ENCODE assay signal across 17 cellular contexts in the genomic region with DNA sequence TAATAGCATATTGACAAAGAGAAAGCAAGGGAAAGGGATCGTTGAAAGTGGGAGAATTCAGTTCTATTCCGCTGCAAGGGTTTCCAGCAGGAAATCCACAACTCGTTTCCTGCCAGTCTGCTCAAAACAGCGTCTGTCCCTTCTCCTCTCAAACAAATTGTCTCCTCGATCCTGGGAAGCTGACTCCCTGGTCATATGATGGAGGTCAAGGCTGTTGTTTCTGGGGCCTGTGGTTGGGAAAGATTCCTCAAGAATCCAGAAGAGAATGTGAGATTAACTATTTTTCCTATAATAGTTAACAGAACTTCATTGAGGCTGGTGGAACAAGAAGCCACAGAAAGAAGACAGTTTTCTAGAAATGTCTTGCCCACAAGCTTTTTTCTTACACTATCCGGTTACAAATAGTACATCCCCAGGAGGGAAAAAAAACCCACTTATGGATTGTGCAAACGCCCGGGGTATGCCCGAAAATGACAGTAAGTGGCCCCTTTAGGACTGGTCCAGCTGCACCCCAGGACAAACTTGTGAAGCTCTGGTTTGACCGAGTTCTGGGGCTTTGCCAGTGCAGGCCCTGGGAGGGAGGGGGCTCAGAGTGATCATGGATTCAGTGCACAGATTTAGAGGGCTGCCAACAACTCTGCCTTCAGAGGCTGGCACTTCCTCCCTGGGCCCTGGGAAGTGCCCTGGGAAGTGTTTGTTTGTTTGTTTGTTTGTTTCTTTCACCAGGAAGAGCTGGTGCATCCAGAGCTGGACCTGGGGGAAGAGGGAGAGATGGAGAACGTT. TPM values are rescaled to one million over a fixed set of nuclear protein-coding genes. Genes with fewer than 3 reads are reported as not detected.
A peak's percentile ranks its signal among the peaks of the same experiment; 100 is the strongest.
DNase-seq lines count a peak whose midpoint lies in the region; ATAC-seq and TF ChIP-seq lines count a peak whose summit lies in the region.
"Had no signal": no experiment of that assay in that cellular context is flagged by ENCODE, and none has a peak within 500 bp of the region (broad histone marks: within the 10 kb centered on the region; RNA-seq: fewer than 3 reads in every experiment).

No MANE protein-coding gene starts in this region.

- H3K9me3 Mint-ChIP-seq in osteocyte (ENCODE audit: unreplicated experiment) = no peaks in the 10 kb centered on the region
- no peaks in the 10 kb centered on the region for H3K9me3 Mint-ChIP-seq in progenitor cell of endocrine pancreas (ENCODE audit: low read depth)

- H3K36me3 ChIP-seq in BJ (ENCODE audit: control insufficient read depth, insufficient read depth, low read length) = no peaks in the 10 kb centered on the region

- H3K36me3 Mint-ChIP-seq in osteocyte (ENCODE audit: unreplicated experiment) = no peaks in the 10 kb centered on the region
- no peaks in the 10 kb centered on the region for H3K36me3 Mint-ChIP-seq in progenitor cell of endocrine pancreas (ENCODE audit: insufficient read depth)
- H3K36me3 Mint-ChIP-seq: CD4-positive, CD25-positive, alpha-beta regulatory T cell had no signal

- no peaks in the 10 kb centered on the region; the same call in 1 of the 2 replicates for H3K27me3 ChIP-seq in BJ (ENCODE audit: control insufficient read depth, insufficient read depth, low read length)

- H3K4me3 Mint-ChIP-seq in osteocyte (ENCODE audit: unreplicated experiment) (peak overlapping the region; percentile 15), progenitor cell of endocrine pancreas (ENCODE audit: low read depth) (no peak overlapping the region)
- H3K4me3 Mint-ChIP-seq: activated CD8-positive, alpha-beta T cell treated with anti-CD3 and anti-CD28 coated beads, Interleukin-2, amount 10 ng/mL, durations not matched to agents 7 days and 5 days; CD4-positive, CD25-positive, alpha-beta regulatory T cell had no signal

- peak overlapping the region; percentile 79 for H3K27ac Mint-ChIP-seq in osteocyte (ENCODE audit: unreplicated experiment)
- H3K27ac Mint-ChIP-seq in progenitor cell of endocrine pancreas = no peak overlapping the region
- H3K27ac Mint-ChIP-seq: activated CD8-positive, alpha-beta T cell treated with anti-CD3 and anti-CD28 coated beads, Interleukin-2, amount 10 ng/mL, durations not matched to agents 7 days and 5 days; CD4-positive, CD25-positive, alpha-beta regulatory T cell had no signal

- H3K4me1 Mint-ChIP-seq in osteocyte (ENCODE audit: unreplicated experiment) (peaks cover 16% of the 10 kb centered on the region), progenitor cell of endocrine pancreas (ENCODE audit: low read depth) (peaks cover 14% of the 10 kb centered on the region)
- H3K4me1 Mint-ChIP-seq: CD4-positive, CD25-positive, alpha-beta regulatory T cell had no signal

- peak; percentile 30 for DNase-seq in BJ (ENCODE audit: low read depth)
- peak; percentile 26 for DNase-seq in astrocyte of the cerebellum (ENCODE audit: low read depth)
- peak; percentile 98 for DNase-seq in foreskin melanocyte
- DNase-seq in osteocyte (ENCODE audit: extremely low spot score, unreplicated experiment) = no peak
- no peak for DNase-seq in activated naive CD4-positive, alpha-beta T cell treated with Interleukin-2 at 50 U/mL for 16 hours
- no peak for DNase-seq in progenitor cell of endocrine pancreas (ENCODE audit: low spot score, unreplicated experiment)
- DNase-seq: activated CD8-positive, alpha-beta T cell treated with anti-CD3 and anti-CD28 coated beads, Interleukin-2, amount 10 ng/mL, durations not matched to agents 7 days and 5 days; activated gamma-delta T cell; CD4-positive, CD25-positive, alpha-beta regulatory T cell; cortex of kidney; left colon; NCI-H1930; NCI-H82; Right ventricle myocardium superior; stimulated activated CD4-positive, alpha-beta T cell treated with anti-CD3 and anti-CD28 coated beads, Interleukin-1b, Interleukin-23, amount 100 ng/mL, for 48 hours had no signal

- ATAC-seq in HG02885 (IDR thresholded peaks at IDR 0.05; ENCODE audit: poor library complexity, unreplicated experiment) (no peak), SK-N-SH treated with all-trans-retinoic acid at 6 μM for 48 hours (no peak)
- ATAC-seq: activated CD8-positive, alpha-beta T cell treated with anti-CD3 and anti-CD28 coated beads, Interleukin-2, amount 10 ng/mL, durations not matched to agents 7 days and 5 days; left colon had no signal

- H3K4me3 ChIP-seq in BJ (ENCODE audit: low read depth, low read length) = no peak overlapping the region
- no peak overlapping the region for H3K4me3 ChIP-seq in astrocyte of the cerebellum (ENCODE audit: low read depth, low read length)

- in situ Hi-C loops in astrocyte of the cerebellum (cut with HindIII; ENCODE audit: low sequenced_read_pairs) = no loop called here

- TF ChIP-seq CTCF in BJ (IDR thresholded peaks at IDR 0.05; ENCODE audit: insufficient read depth, low read depth, low read length) (no peak), astrocyte of the cerebellum (IDR thresholded peaks at IDR 0.05; ENCODE audit: low read depth, low read length, missing control alignments) (no peak), osteocyte (IDR thresholded peaks at IDR 0.05) (no peak), progenitor cell of endocrine pancreas (IDR thresholded peaks at IDR 0.05; ENCODE audit: unreplicated experiment) (no peak)

- POLR2A ChIA-PET in BJ (lab: Charles Lee) = no interaction called here

- CTCF ChIA-PET in BJ (lab: Yijun Ruan, JAX) = no interaction called here

- peaks cover 21% of the 10 kb centered on the region for H3K27me3 Mint-ChIP-seq in osteocyte (ENCODE audit: unreplicated experiment)
- peaks cover 89% of the 10 kb centered on the region for H3K27me3 Mint-ChIP-seq in progenitor cell of endocrine pancreas

TF ChIP-seq in SK-N-SH treated with all-trans-retinoic acid at 6 μM for 48 hours, 23 proteins besides CTCF, POLR2A, EP300 and RAD21 (continues in another document):
- TF ChIP-seq ZNF70 (CRISPR knock-in tag; IDR thresholded peaks at IDR 0.05) = no peak
- no peak for TF ChIP-seq ARNTL (CRISPR knock-in tag; IDR thresholded peaks at IDR 0.05; ENCODE audit: borderline replicate concordance, low read depth)
- TF ChIP-seq ZNF565 (CRISPR knock-in tag; conservative IDR thresholded peaks at IDR 0.05; ENCODE audit: low read depth) = no peak
- TF ChIP-seq RARB (CRISPR knock-in tag; IDR thresholded peaks at IDR 0.05) = no peak
- TF ChIP-seq, protein P1, sequence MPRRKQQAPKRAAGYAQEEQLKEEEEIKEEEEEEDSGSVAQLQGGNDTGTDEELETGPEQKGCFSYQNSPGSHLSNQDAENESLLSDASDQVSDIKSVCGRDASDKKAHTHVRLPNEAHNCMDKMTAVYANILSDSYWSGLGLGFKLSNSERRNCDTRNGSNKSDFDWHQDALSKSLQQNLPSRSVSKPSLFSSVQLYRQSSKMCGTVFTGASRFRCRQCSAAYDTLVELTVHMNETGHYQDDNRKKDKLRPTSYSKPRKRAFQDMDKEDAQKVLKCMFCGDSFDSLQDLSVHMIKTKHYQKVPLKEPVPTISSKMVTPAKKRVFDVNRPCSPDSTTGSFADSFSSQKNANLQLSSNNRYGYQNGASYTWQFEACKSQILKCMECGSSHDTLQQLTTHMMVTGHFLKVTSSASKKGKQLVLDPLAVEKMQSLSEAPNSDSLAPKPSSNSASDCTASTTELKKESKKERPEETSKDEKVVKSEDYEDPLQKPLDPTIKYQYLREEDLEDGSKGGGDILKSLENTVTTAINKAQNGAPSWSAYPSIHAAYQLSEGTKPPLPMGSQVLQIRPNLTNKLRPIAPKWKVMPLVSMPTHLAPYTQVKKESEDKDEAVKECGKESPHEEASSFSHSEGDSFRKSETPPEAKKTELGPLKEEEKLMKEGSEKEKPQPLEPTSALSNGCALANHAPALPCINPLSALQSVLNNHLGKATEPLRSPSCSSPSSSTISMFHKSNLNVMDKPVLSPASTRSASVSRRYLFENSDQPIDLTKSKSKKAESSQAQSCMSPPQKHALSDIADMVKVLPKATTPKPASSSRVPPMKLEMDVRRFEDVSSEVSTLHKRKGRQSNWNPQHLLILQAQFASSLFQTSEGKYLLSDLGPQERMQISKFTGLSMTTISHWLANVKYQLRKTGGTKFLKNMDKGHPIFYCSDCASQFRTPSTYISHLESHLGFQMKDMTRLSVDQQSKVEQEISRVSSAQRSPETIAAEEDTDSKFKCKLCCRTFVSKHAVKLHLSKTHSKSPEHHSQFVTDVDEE (CRISPR knock-in tag; IDR thresholded peaks at IDR 0.05) = no peak
- TF ChIP-seq PATZ1 (CRISPR knock-in tag; IDR thresholded peaks at IDR 0.05; ENCODE audit: borderline replicate concordance) = no peak
- no peak for TF ChIP-seq ZFP3 (CRISPR knock-in tag; IDR thresholded peaks at IDR 0.05)
- no peak for TF ChIP-seq TCF4 (CRISPR knock-in tag; IDR thresholded peaks at IDR 0.05; ENCODE audit: borderline replicate concordance)
- TF ChIP-seq BACH2 (CRISPR knock-in tag; IDR thresholded peaks at IDR 0.05; ENCODE audit: borderline replicate concordance) = no peak
- TF ChIP-seq ZNF8 (CRISPR knock-in tag; IDR thresholded peaks at IDR 0.05) = no peak
- no peak for TF ChIP-seq PPARA (CRISPR knock-in tag; IDR thresholded peaks at IDR 0.05; ENCODE audit: borderline replicate concordance)
- TF ChIP-seq TOX (CRISPR knock-in tag; IDR thresholded peaks at IDR 0.05; ENCODE audit: borderline replicate concordance) = no peak
- TF ChIP-seq SNAI2 (CRISPR knock-in tag; IDR thresholded peaks at IDR 0.05) = no peak

RNA-seq across cellular contexts. Expression of gene CTBP2, which starts 49.4 kb away (rescaled TPM):
- 49.3 and 72.9 TPM in 2 replicates for polyA plus RNA-seq in BJ (2011; rRNA removed)
- 89.0 and 96.2 TPM in 2 replicates for polyA minus RNA-seq in BJ (2011; rRNA and poly(A)+ RNA removed)
- total RNA-seq in osteocyte = 125 and 127 TPM in 2 replicates
- 182 and 183 TPM in 2 replicates for total RNA-seq in progenitor cell of endocrine pancreas

Comparison
In these comparisons a context has a peak if more than half of its experiments do, and no peak if none do; other contexts are left out.
1. DNase-seq: peak in BJ (single experiment), astrocyte of the cerebellum (single experiment) and foreskin melanocyte (single experiment); none in osteocyte (single experiment), activated naive CD4-positive, alpha-beta T cell treated with Interleukin-2 at 50 U/mL for 16 hours (single experiment) and progenitor cell of endocrine pancreas (single experiment).